ENCODE assay signal across 1 cellular context in the genomic region with DNA sequence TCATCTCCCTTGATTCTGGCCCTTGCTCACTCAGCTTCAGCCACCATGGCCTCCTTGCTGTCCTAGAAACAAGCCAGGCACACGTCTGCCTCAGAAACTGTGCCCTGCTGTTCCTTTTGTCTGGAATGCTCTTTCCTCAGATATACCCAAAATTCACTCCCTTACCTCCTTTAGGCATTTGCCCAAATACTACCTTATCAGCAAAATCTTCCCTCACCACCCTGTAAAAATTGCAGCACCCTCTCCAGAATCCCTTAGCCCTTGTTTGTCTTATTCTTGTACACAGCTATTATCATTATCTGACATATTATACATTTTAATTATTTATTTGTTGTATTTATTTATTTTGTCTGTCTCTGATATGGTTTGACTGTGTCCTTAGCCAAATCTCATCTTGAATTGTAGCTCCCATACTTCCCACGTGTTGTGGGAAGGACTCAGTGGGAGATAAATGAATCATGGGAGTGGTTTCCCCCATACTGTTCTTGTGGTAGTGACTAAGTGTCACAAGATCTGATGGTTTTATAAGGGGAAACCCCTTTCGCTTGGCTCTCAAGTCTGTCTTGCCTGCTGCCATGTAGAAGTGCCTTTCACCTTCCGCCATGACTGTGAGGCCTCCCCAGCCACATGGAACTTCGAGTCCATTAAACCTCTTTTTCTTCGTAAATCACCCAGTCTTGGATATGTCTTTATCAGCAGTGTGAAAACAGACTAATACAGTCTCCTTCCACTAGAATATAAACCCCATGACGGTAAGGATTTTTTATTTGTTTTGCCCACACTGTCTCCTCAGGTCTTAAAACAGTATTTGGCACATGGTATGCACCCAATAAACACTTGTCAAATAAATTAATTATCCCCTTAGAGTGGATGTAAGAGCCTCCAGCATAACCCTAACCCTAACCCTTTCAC.
TF ChIP-seq lines count a peak whose summit lies in the region.

No MANE protein-coding gene starts in this region.

TF ChIP-seq in GM23338, 12 proteins besides CTCF, POLR2A, EP300 and RAD21 (continued from another document):
- TF ChIP-seq, protein P1, sequence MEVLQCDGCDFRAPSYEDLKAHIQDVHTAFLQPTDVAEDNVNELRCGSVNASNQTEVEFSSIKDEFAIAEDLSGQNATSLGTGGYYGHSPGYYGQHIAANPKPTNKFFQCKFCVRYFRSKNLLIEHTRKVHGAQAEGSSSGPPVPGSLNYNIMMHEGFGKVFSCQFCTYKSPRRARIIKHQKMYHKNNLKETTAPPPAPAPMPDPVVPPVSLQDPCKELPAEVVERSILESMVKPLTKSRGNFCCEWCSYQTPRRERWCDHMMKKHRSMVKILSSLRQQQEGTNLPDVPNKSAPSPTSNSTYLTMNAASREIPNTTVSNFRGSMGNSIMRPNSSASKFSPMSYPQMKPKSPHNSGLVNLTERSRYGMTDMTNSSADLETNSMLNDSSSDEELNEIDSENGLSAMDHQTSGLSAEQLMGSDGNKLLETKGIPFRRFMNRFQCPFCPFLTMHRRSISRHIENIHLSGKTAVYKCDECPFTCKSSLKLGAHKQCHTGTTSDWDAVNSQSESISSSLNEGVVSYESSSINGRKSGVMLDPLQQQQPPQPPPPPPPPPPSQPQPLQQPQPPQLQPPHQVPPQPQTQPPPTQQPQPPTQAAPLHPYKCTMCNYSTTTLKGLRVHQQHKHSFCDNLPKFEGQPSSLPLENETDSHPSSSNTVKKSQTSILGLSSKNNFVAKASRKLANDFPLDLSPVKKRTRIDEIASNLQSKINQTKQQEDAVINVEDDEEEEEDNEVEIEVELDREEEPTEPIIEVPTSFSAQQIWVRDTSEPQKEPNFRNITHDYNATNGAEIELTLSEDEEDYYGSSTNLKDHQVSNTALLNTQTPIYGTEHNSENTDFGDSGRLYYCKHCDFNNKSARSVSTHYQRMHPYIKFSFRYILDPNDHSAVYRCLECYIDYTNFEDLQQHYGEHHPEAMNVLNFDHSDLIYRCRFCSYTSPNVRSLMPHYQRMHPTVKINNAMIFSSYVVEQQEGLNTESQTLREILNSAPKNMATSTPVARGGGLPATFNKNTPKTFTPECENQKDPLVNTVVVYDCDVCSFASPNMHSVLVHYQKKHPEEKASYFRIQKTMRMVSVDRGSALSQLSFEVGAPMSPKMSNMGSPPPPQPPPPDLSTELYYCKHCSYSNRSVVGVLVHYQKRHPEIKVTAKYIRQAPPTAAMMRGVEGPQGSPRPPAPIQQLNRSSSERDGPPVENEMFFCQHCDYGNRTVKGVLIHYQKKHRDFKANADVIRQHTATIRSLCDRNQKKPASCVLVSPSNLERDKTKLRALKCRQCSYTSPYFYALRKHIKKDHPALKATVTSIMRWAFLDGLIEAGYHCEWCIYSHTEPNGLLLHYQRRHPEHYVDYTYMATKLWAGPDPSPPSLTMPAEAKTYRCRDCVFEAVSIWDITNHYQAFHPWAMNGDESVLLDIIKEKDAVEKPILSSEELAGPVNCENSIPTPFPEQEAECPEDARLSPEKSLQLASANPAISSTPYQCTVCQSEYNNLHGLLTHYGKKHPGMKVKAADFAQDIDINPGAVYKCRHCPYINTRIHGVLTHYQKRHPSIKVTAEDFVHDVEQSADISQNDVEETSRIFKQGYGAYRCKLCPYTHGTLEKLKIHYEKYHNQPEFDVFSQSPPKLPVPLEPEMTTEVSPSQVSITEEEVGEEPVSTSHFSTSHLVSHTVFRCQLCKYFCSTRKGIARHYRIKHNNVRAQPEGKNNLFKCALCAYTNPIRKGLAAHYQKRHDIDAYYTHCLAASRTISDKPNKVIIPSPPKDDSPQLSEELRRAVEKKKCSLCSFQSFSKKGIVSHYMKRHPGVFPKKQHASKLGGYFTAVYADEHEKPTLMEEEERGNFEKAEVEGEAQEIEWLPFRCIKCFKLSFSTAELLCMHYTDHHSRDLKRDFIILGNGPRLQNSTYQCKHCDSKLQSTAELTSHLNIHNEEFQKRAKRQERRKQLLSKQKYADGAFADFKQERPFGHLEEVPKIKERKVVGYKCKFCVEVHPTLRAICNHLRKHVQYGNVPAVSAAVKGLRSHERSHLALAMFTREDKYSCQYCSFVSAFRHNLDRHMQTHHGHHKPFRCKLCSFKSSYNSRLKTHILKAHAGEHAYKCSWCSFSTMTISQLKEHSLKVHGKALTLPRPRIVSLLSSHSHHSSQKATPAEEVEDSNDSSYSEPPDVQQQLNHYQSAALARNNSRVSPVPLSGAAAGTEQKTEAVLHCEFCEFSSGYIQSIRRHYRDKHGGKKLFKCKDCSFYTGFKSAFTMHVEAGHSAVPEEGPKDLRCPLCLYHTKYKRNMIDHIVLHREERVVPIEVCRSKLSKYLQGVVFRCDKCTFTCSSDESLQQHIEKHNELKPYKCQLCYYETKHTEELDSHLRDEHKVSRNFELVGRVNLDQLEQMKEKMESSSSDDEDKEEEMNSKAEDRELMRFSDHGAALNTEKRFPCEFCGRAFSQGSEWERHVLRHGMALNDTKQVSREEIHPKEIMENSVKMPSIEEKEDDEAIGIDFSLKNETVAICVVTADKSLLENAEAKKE (CRISPR knock-in tag; IDR thresholded peaks at IDR 0.05): no peak
- TF ChIP-seq STAT1 (IDR thresholded peaks at IDR 0.05; ENCODE audit: unreplicated experiment) (no peak), ZNF114 (CRISPR knock-in tag; IDR thresholded peaks at IDR 0.05) (no peak), EZH2 (IDR thresholded peaks at IDR 0.05; ENCODE audit: low read depth, unreplicated experiment) (no peak), POLR2AphosphoS5 (IDR thresholded peaks at IDR 0.05; ENCODE audit: low read depth) (no peak), ZNF331 (CRISPR knock-in tag; IDR thresholded peaks at IDR 0.05; ENCODE audit: low read depth) (no peak), EZH2phosphoT487 (IDR thresholded peaks at IDR 0.05; ENCODE audit: unreplicated experiment) (no peak), NANOG (IDR thresholded peaks at IDR 0.05; ENCODE audit: borderline replicate concordance) (no peak), CREB1 (CRISPR knock-in tag; IDR thresholded peaks at IDR 0.05; ENCODE audit: low read depth) (no peak), REST (IDR thresholded peaks at IDR 0.05; ENCODE audit: unreplicated experiment) (no peak)
- TF ChIP-seq, protein P2, sequence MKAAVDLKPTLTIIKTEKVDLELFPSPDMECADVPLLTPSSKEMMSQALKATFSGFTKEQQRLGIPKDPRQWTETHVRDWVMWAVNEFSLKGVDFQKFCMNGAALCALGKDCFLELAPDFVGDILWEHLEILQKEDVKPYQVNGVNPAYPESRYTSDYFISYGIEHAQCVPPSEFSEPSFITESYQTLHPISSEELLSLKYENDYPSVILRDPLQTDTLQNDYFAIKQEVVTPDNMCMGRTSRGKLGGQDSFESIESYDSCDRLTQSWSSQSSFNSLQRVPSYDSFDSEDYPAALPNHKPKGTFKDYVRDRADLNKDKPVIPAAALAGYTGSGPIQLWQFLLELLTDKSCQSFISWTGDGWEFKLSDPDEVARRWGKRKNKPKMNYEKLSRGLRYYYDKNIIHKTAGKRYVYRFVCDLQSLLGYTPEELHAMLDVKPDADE (IDR thresholded peaks at IDR 0.05): no peak
